2 cellular contexts compared by ENCODE assay signal in the genomic region with DNA sequence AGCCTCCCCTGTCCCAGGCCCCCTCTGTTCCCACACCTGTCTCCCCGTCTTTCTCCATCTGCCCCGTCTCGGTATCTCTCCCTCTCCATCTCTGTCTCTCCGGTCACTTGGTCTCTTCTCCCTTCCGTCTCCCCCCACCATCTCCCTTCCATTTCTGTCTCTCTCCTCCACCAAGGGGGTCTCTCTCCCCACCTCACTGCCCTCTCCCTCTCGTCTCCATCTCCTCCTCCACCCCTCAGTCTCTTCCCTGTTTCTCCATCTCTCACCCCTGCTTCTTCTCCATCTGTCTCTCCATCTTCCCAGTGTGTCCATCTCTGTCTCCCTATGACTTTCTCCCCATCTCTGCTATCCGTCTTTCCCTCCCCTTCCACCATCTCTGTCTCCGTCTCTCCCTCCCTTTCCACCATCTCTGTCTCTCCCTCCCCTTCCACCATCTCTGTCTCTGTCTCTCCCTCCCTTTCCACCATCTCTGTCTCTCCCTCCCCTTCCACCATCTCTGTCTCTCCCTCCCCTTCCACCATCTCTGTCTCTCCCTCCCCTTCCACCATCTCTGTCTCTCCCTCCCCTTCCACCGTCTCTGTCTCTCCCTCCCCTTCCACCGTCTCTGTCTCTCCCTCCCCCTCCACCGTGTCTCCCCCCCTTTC.
TF ChIP-seq lines count a peak whose summit lies in the region.

No MANE protein-coding gene starts in this region.

TF ChIP-seq in GM23338, 12 proteins besides CTCF, POLR2A, EP300 and RAD21:
- TF ChIP-seq ETS1 (IDR thresholded peaks at IDR 0.05): no peak
- TF ChIP-seq EZH2 (IDR thresholded peaks at IDR 0.05; ENCODE audit: low read depth, unreplicated experiment): peak; percentile 70

TF ChIP-seq in H1, 55 proteins besides CTCF, POLR2A, EP300 and RAD21:
- peak; percentile 49 for TF ChIP-seq EZH2 (IDR thresholded peaks at IDR 0.05; ENCODE audit: low read depth, low read length, severe bottlenecking)
- TF ChIP-seq RNF2 (IDR thresholded peaks at IDR 0.05; ENCODE audit: borderline replicate concordance, low read depth, low read length, missing control alignments, poor library complexity, severe bottlenecking): peak; percentile 43
- no peak for TF ChIP-seq POLR2AphosphoS5 (IDR thresholded peaks at IDR 0.05; ENCODE audit: low read depth, low read length)
